ENCODE assay signal across 2 cellular contexts in the genomic region with DNA sequence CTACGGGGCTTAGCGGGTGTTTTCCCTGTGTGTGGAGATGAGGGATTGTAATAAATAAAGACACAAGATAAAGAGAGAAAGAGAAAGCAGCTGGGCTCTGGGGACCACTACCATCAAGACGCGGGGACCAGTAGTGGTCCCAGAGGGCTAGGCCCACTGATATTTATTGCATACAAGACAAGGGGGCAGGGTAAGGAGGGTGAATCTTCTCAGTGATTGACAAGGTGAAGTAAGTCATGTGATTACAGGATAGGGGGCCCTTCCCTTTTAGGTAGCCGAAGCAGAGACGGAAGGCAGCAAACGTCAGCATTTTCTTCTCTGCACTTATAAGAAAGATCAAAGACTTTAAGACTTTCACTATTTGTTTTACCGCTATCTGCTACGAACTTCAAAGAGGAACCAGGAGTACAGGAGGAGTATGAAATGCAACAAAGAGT.
TF ChIP-seq lines count a peak whose summit lies in the region.

No MANE protein-coding gene starts in this region.

TF ChIP-seq in HepG2, 621 proteins besides CTCF, POLR2A, EP300 and RAD21 (continues in another document):
- TF ChIP-seq MEIS2 (CRISPR knock-in tag; IDR thresholded peaks at IDR 0.05) (peak; percentile 12; the same call in 1 of the 2 replicates), NR2F6 (IDR thresholded peaks at IDR 0.05) (no peak), NR2F6 (CRISPR knock-in tag; IDR thresholded peaks at IDR 0.05) (0 out of 2 replicates have a peak, but pooled peaks have one; percentile 5), THAP11 (CRISPR knock-in tag; IDR thresholded peaks at IDR 0.05) (peak; percentile 18; the same call in 1 of the 2 replicates), MAFF (IDR thresholded peaks at IDR 0.05; ENCODE audit: low read depth, low read length) (peak; percentile 93), MTF2 (CRISPR knock-in tag; IDR thresholded peaks at IDR 0.05; ENCODE audit: borderline replicate concordance) (peak; percentile 55; the same call in 1 of the 2 replicates), HHEX (CRISPR knock-in tag; IDR thresholded peaks at IDR 0.05) (peak; percentile 3; the same call in 1 of the 2 replicates), TFE3 (CRISPR knock-in tag; IDR thresholded peaks at IDR 0.05) (peak; percentile 81), SAP130 (CRISPR knock-in tag; IDR thresholded peaks at IDR 0.05; ENCODE audit: low read depth) (peak; percentile 47; the same call in 1 of the 2 replicates), POLR2AphosphoS5 (IDR thresholded peaks at IDR 0.05; ENCODE audit: low read depth, low read length) (peak; percentile 61), SSRP1 (CRISPR knock-in tag; IDR thresholded peaks at IDR 0.05) (0 out of 2 replicates have a peak, but pooled peaks have one; percentile 1), YY1 (IDR thresholded peaks at IDR 0.05; ENCODE audit: insufficient read depth, insufficient replicate concordance, low read depth, low read length) (no peak), HNF4G (IDR thresholded peaks at IDR 0.05; ENCODE audit: borderline replicate concordance, low read depth, low read length) (0 out of 2 replicates have a peak, but pooled peaks have one; percentile 19), HNF4G (CRISPR knock-in tag; IDR thresholded peaks at IDR 0.05; ENCODE audit: borderline replicate concordance, low read depth) (no peak)
- TF ChIP-seq, protein P1, sequence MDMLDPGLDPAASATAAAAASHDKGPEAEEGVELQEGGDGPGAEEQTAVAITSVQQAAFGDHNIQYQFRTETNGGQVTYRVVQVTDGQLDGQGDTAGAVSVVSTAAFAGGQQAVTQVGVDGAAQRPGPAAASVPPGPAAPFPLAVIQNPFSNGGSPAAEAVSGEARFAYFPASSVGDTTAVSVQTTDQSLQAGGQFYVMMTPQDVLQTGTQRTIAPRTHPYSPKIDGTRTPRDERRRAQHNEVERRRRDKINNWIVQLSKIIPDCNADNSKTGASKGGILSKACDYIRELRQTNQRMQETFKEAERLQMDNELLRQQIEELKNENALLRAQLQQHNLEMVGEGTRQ (IDR thresholded peaks at IDR 0.05; ENCODE audit: low read depth, low read length), result peak; percentile 22; the same call in 1 of the 2 replicates
- TF ChIP-seq, protein P1 (CRISPR knock-in tag; IDR thresholded peaks at IDR 0.05; ENCODE audit: borderline replicate concordance), result no peak; the same call in 1 of the 2 replicates
- TF ChIP-seq, protein P2, sequence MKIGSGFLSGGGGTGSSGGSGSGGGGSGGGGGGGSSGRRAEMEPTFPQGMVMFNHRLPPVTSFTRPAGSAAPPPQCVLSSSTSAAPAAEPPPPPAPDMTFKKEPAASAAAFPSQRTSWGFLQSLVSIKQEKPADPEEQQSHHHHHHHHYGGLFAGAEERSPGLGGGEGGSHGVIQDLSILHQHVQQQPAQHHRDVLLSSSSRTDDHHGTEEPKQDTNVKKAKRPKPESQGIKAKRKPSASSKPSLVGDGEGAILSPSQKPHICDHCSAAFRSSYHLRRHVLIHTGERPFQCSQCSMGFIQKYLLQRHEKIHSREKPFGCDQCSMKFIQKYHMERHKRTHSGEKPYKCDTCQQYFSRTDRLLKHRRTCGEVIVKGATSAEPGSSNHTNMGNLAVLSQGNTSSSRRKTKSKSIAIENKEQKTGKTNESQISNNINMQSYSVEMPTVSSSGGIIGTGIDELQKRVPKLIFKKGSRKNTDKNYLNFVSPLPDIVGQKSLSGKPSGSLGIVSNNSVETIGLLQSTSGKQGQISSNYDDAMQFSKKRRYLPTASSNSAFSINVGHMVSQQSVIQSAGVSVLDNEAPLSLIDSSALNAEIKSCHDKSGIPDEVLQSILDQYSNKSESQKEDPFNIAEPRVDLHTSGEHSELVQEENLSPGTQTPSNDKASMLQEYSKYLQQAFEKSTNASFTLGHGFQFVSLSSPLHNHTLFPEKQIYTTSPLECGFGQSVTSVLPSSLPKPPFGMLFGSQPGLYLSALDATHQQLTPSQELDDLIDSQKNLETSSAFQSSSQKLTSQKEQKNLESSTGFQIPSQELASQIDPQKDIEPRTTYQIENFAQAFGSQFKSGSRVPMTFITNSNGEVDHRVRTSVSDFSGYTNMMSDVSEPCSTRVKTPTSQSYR (CRISPR knock-in tag; IDR thresholded peaks at IDR 0.05; ENCODE audit: borderline replicate concordance), result no peak
- TF ChIP-seq, protein P3, sequence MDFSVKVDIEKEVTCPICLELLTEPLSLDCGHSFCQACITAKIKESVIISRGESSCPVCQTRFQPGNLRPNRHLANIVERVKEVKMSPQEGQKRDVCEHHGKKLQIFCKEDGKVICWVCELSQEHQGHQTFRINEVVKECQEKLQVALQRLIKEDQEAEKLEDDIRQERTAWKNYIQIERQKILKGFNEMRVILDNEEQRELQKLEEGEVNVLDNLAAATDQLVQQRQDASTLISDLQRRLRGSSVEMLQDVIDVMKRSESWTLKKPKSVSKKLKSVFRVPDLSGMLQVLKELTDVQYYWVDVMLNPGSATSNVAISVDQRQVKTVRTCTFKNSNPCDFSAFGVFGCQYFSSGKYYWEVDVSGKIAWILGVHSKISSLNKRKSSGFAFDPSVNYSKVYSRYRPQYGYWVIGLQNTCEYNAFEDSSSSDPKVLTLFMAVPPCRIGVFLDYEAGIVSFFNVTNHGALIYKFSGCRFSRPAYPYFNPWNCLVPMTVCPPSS (IDR thresholded peaks at IDR 0.05), result no peak

TF ChIP-seq in K562, 482 proteins besides CTCF, POLR2A, EP300 and RAD21 (continues in another document):
- TF ChIP-seq, protein P4, sequence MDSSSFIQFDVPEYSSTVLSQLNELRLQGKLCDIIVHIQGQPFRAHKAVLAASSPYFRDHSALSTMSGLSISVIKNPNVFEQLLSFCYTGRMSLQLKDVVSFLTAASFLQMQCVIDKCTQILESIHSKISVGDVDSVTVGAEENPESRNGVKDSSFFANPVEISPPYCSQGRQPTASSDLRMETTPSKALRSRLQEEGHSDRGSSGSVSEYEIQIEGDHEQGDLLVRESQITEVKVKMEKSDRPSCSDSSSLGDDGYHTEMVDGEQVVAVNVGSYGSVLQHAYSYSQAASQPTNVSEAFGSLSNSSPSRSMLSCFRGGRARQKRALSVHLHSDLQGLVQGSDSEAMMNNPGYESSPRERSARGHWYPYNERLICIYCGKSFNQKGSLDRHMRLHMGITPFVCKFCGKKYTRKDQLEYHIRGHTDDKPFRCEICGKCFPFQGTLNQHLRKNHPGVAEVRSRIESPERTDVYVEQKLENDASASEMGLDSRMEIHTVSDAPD (CRISPR knock-in tag; IDR thresholded peaks at IDR 0.05), result no peak
- TF ChIP-seq SRSF7 (optimal IDR thresholded peaks at IDR 0.05; ENCODE audit: low read depth, low read length) (no peak), ZC3H11A (IDR thresholded peaks at IDR 0.05; ENCODE audit: low read depth, low read length) (no peak), PKNOX1 (IDR thresholded peaks at IDR 0.05) (peak; percentile 70; the same call in 1 of the 2 replicates), ZNF589 (CRISPR knock-in tag; IDR thresholded peaks at IDR 0.05; ENCODE audit: low read depth) (no peak), MYNN (IDR thresholded peaks at IDR 0.05) (no peak), MYNN (CRISPR knock-in tag; IDR thresholded peaks at IDR 0.05) (no peak), PHF8 (IDR thresholded peaks at IDR 0.05; ENCODE audit: borderline replicate concordance, low read length) (no peak), BMI1 (IDR thresholded peaks at IDR 0.05; ENCODE audit: low read length) (no peak), ATF1 (CRISPR knock-in tag; IDR thresholded peaks at IDR 0.05) (no peak), ATF1 (tag; IDR thresholded peaks at IDR 0.05) (no peak), KDM4B (IDR thresholded peaks at IDR 0.05; ENCODE audit: borderline replicate concordance in 2 of 2, low read depth in 1 of 2) (no peak), ZNF253 (CRISPR knock-in tag; conservative IDR thresholded peaks at IDR 0.05) (no peak), ZFP36 (IDR thresholded peaks at IDR 0.05; ENCODE audit: low read depth, low read length, partially characterized antibody) (no peak), E2F4 (CRISPR knock-in tag; IDR thresholded peaks at IDR 0.05; ENCODE audit: low read depth) (no peak), PURB (CRISPR knock-in tag; IDR thresholded peaks at IDR 0.05; ENCODE audit: low read depth) (no peak), SMARCA4 (IDR thresholded peaks at IDR 0.05) (no peak), TAF15 (IDR thresholded peaks at IDR 0.05; ENCODE audit: low read depth, low read length) (no peak)
- TF ChIP-seq, protein P5, sequence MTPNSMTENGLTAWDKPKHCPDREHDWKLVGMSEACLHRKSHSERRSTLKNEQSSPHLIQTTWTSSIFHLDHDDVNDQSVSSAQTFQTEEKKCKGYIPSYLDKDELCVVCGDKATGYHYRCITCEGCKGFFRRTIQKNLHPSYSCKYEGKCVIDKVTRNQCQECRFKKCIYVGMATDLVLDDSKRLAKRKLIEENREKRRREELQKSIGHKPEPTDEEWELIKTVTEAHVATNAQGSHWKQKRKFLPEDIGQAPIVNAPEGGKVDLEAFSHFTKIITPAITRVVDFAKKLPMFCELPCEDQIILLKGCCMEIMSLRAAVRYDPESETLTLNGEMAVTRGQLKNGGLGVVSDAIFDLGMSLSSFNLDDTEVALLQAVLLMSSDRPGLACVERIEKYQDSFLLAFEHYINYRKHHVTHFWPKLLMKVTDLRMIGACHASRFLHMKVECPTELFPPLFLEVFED (CRISPR knock-in tag; conservative IDR thresholded peaks at IDR 0.05), result no peak
- TF ChIP-seq, protein P6, sequence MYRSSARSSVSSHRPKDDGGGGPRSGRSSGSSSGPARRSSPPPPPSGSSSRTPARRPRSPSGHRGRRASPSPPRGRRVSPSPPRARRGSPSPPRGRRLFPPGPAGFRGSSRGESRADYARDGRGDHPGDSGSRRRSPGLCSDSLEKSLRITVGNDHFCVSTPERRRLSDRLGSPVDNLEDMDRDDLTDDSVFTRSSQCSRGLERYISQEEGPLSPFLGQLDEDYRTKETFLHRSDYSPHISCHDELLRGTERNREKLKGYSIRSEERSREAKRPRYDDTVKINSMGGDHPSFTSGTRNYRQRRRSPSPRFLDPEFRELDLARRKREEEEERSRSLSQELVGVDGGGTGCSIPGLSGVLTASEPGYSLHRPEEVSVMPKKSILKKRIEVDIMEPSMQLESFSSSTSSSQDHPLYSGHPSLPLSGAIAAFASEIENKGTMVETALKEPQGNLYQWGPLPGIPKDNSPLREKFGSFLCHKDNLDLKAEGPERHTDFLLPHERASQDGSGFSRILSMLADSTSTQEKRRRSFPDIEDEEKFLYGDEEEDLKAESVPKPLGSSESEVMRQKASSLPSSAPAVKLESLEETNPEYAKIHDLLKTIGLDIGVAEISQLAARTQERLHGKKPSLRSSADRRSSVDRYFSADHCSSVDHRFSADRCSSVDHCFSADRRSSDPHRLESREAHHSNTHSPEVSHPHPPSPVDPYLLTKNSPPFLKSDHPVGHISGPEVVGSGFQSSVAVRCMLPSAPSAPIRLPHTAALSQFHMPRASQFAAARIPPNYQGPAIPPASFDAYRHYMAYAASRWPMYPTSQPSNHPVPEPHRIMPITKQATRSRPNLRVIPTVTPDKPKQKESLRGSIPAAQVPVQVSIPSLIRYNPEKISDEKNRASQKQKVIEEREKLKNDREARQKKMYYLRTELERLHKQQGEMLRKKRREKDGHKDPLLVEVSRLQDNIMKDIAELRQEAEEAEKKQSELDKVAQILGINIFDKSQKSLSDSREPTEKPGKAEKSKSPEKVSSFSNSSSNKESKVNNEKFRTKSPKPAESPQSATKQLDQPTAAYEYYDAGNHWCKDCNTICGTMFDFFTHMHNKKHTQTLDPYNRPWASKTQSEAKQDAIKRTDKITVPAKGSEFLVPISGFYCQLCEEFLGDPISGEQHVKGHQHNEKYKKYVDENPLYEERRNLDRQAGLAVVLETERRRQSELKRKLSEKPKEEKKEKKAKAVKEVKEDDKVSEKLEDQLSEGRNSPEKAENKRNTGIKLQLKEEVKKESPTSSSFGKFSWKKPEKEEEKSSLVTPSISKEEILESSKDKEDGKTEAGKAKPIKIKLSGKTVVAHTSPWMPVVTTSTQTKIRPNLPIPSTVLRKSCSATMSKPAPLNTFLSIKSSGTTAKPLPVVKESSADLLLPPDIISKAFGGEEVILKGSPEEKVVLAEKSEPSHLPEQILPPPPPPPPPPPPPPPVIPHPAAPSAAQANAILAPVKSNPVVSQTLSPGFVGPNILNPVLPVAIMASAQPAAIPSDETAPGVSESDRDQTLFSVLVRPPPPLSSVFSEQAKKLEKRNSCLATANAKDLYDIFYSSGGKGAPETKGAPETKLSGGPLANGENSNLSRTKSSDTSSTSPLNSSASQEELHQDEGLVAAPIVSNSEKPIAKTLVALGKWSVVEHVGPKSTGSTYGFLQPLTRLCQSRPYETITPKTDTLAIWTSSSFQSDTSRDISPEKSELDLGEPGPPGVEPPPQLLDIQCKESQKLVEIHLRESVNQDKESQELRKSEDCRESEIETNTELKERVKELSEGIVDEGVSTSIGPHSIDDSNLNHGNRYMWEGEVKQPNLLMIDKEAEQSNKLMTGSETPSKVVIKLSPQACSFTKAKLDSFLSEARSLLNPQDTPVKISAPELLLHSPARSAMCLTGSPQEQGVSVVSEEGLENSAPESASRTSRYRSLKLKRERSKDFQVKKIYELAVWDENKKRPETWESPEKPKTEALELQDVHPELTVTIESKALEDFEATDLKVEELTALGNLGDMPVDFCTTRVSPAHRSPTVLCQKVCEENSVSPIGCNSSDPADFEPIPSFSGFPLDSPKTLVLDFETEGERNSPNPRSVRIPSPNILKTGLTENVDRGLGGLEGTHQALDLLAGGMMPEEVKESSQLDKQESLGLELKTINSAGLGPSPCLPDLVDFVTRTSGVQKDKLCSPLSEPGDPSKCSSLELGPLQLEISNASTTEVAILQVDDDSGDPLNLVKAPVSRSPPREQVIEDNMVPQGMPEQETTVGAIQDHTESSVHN (IDR thresholded peaks at IDR 0.05; ENCODE audit: borderline replicate concordance in 1 of 2, low read depth in 1 of 2), result no peak
